16 cellular contexts compared by ENCODE assay signal in the genomic region with DNA sequence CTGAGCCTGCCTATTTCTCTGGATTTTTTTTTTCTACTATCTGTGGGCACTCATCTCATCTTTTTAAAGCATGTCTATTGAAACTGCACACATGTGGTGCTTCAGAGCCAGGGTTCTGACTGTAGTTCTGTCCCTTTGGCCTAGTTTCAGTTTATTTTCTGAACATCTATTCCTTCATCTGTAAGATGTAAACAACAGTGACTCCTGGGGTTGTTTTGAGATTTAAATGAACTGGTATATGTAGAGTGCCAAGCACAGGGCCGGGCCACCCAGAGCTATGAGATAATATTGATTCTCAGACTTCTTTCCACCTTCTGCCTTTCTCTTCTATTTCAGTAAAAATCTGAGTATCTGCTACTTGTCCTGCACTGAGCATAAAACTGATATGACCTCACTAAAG.
DNase-seq lines count a peak whose midpoint lies in the region; ATAC-seq and TF ChIP-seq lines count a peak whose summit lies in the region.
"Had no signal": no experiment of that assay in that cellular context is flagged by ENCODE, and none has a peak within 500 bp of the region (broad histone marks: within the 10 kb centered on the region; RNA-seq: fewer than 3 reads in every experiment).

No MANE protein-coding gene starts in this region.

- peaks cover 28% of the 10 kb centered on the region for H3K4me1 ChIP-seq in GM23338 (ENCODE audit: insufficient read depth)
- H3K4me1 ChIP-seq in KMS-11 (ENCODE audit: low read depth, poor library complexity, severe bottlenecking) = peaks cover 9% of the 10 kb centered on the region
- H3K4me1 ChIP-seq in mesenchymal stem cell (ENCODE audit: control insufficient read depth, insufficient read depth, low read depth, low read length) = peaks cover 3% of the 10 kb centered on the region
- H3K4me1 ChIP-seq: Caco-2 had no signal

- peak; percentile 52 for ATAC-seq in GM23338
- no peak for ATAC-seq in GM21576 (IDR thresholded peaks at IDR 0.05; ENCODE audit: unreplicated experiment)
- ATAC-seq: CD8-positive, alpha-beta T cell had no signal

- H3K27ac ChIP-seq in GM23338 (ENCODE audit: low read depth) (peak overlapping the region; percentile 17; the same call in 1 of the 2 replicates), KMS-11 (0 out of 2 replicates have a peak overlapping the region, but pooled peaks have one; percentile 19), mesenchymal stem cell (ENCODE audit: low read length, poor library complexity, severe bottlenecking) (no peak overlapping the region)
- H3K27ac ChIP-seq: BLaER1 treated with 17β-estradiol and CSF1 and Interleukin-3, amounts not matched to agents 10 nM and 100 nM; C4-2B had no signal

- no peak overlapping the region for H4K8ac ChIP-seq in mesenchymal stem cell (ENCODE audit: low read length)

- H3K4me2 ChIP-seq in GM23338 (0 out of 2 replicates have a peak overlapping the region, but pooled peaks have one; percentile 56), KMS-11 (peak overlapping the region; percentile 10; the same call in 1 of the 2 replicates), mesenchymal stem cell (ENCODE audit: low read length, poor library complexity, severe bottlenecking) (no peak overlapping the region)

- no peaks in the 10 kb centered on the region for H3F3A ChIP-seq in GM23338 (replicated peaks; ENCODE audit: low read depth)

- no peak overlapping the region for H2BK15ac ChIP-seq in mesenchymal stem cell (ENCODE audit: low read depth, poor library complexity, severe bottlenecking)

- H3K4me3 ChIP-seq in GM23338 (no peak overlapping the region), KMS-11 (IDR thresholded peaks at IDR 0.05; ENCODE audit: insufficient read depth, low read depth, low read length) (no peak overlapping the region), mesenchymal stem cell (ENCODE audit: insufficient read depth in 1 of 2, low read depth in 1 of 2, low read length in 2 of 2) (no peak overlapping the region)
- H3K4me3 ChIP-seq: BLaER1 treated with 17β-estradiol and CSF1 and Interleukin-3, amounts not matched to agents 10 nM and 100 nM had no signal

- H3K4ac ChIP-seq in mesenchymal stem cell (ENCODE audit: low read depth in 1 of 2, low read length in 2 of 2) = no peak overlapping the region

- no peak overlapping the region for H2BK5ac ChIP-seq in mesenchymal stem cell (ENCODE audit: low read depth, low read length, poor library complexity, severe bottlenecking)

- no CpG with 5 or more reads among the region's 1 CpG for WGBS in mesenchymal stem cell

- H3K79me2 ChIP-seq in GM23338 (replicated peaks; ENCODE audit: insufficient read depth) (no peaks in the 10 kb centered on the region), KMS-11 (ENCODE audit: insufficient read depth, low read depth) (no peaks in the 10 kb centered on the region)

- CTCF ChIA-PET in Calu3 (lab: Charles Lee) = interaction anchor here (0.7 kb wide), 2 partner anchors 16 to 25 kb away, joined by 3 to 6 read pairs; no protein-coding TSS in a partner anchor

- H3K9me3 ChIP-seq in mesenchymal stem cell (ENCODE audit: control insufficient read depth, low read length) = no peaks in the 10 kb centered on the region
- H3K9me3 ChIP-seq: BLaER1 treated with 17β-estradiol and CSF1 and Interleukin-3, amounts not matched to agents 10 nM and 100 nM; Caco-2 had no signal

- H3K4me3 Mint-ChIP-seq in Calu3 (ENCODE audit: low read depth, unreplicated experiment) = no peak overlapping the region
- no peak overlapping the region for H3K4me3 Mint-ChIP-seq in GM23338
- H3K4me3 Mint-ChIP-seq: B cell; CD4-positive, alpha-beta T cell; CD8-positive, alpha-beta T cell had no signal

- no peaks in the 10 kb centered on the region for H3K27me3 Mint-ChIP-seq in Calu3 (ENCODE audit: unreplicated experiment)
- peaks cover 1% of the 10 kb centered on the region for H3K27me3 Mint-ChIP-seq in GM23338 (ENCODE audit: insufficient read depth, low read depth, poor library complexity)
- H3K27me3 Mint-ChIP-seq: CD4-positive, alpha-beta T cell had no signal

- H3K9me2 ChIP-seq in GM23338 (ENCODE audit: insufficient read depth) = no peaks in the 10 kb centered on the region

- H3K9me3 Mint-ChIP-seq in Calu3 (ENCODE audit: low read depth, unreplicated experiment) (no peaks in the 10 kb centered on the region), GM23338 (no peaks in the 10 kb centered on the region; the same call in 2 of the 3 replicates)
- H3K9me3 Mint-ChIP-seq: CD4-positive, alpha-beta T cell; CD8-positive, alpha-beta T cell had no signal

- H3K14ac ChIP-seq in mesenchymal stem cell (ENCODE audit: low read length in 2 of 2) = no peak overlapping the region

- H3K27ac Mint-ChIP-seq in Calu3 (ENCODE audit: unreplicated experiment) (peak overlapping the region; percentile 24), GM23338 (peak overlapping the region; percentile 86)
- H3K27ac Mint-ChIP-seq: B cell; CD4-positive, alpha-beta T cell; CD8-positive, alpha-beta T cell had no signal

- BruUV-seq in Calu3 (replicated peaks; lab: Mats Ljungman, UMichigan) = no TSS peak

- no peak for TF ChIP-seq CTCF in Calu3 (IDR thresholded peaks at IDR 0.05; ENCODE audit: unreplicated experiment)
- no peak for TF ChIP-seq CTCF in GM23338 (conservative IDR thresholded peaks at IDR 0.05; ENCODE audit: low read depth in 2 of 2)
- no peak for TF ChIP-seq CTCF in KMS-11 (conservative IDR thresholded peaks at IDR 0.05; ENCODE audit: low read depth, low read length)

- H2BK12ac ChIP-seq in mesenchymal stem cell (ENCODE audit: low read length in 2 of 2) = no peak overlapping the region

- H3K36me3 Mint-ChIP-seq in Calu3 (ENCODE audit: insufficient read depth, unreplicated experiment) = peaks cover 21% of the 10 kb centered on the region
- no peaks in the 10 kb centered on the region for H3K36me3 Mint-ChIP-seq in GM23338 (ENCODE audit: low read depth)

- peaks cover 3% of the 10 kb centered on the region for H3K79me1 ChIP-seq in mesenchymal stem cell (replicated peaks; ENCODE audit: low read length, poor library complexity, severe bottlenecking)

- H2AK5ac ChIP-seq in mesenchymal stem cell (ENCODE audit: low read length, severe bottlenecking) = peak overlapping the region; percentile 45

- intact Hi-C loops in Calu3 (cut with micrococcal nuclease; ENCODE audit: unreplicated experiment) = no loop called here

- DNase-seq in Calu3 = no peak
- DNase-seq in GM23338 (ENCODE audit: low spot score) = no peak
- DNase-seq in mesenchymal stem cell = no peak
- DNase-seq in cortex of kidney (lab: John Stamatoyannopoulos, UW) = no peak
- no peak for DNase-seq in cerebellum (ENCODE audit: low spot score)
- no peak for DNase-seq in DMS 273 treated with DMSO at 0.1 percent for 48 hours (lab: John Stamatoyannopoulos, UW)
- DNase-seq: 8988T; Caco-2; CD4-positive, alpha-beta T cell; CD8-positive, alpha-beta T cell; GF-D8 had no signal

- H4K20me1 ChIP-seq in GM23338 (replicated peaks; ENCODE audit: insufficient read depth) (no peaks in the 10 kb centered on the region), KMS-11 (ENCODE audit: insufficient read depth) (no peaks in the 10 kb centered on the region)
- H4K20me1 ChIP-seq: BLaER1 treated with 17β-estradiol and CSF1 and Interleukin-3, amounts not matched to agents 10 nM and 100 nM had no signal

- H2BK120ac ChIP-seq in mesenchymal stem cell (ENCODE audit: low read depth, low read length) = no peak overlapping the region

- H3K18ac ChIP-seq in mesenchymal stem cell (ENCODE audit: low read depth in 1 of 2, low read length in 2 of 2) = no peak overlapping the region

- no peak overlapping the region for H3K23ac ChIP-seq in mesenchymal stem cell (ENCODE audit: low read length in 2 of 2)

- H3K36me3 ChIP-seq in GM23338 (ENCODE audit: insufficient read depth) (no peaks in the 10 kb centered on the region), KMS-11 (ENCODE audit: insufficient read depth) (no peaks in the 10 kb centered on the region), mesenchymal stem cell (ENCODE audit: control insufficient read depth in 1 of 2, insufficient read depth in 2 of 2, low read depth in 1 of 2, low read length in 2 of 2) (peaks cover 0 to 3% of the 10 kb centered on the region in 2 experiments)
- H3K36me3 ChIP-seq: BLaER1 treated with 17β-estradiol and CSF1 and Interleukin-3, amounts not matched to agents 10 nM and 100 nM had no signal

- H2AFZ ChIP-seq in GM23338 (no peak overlapping the region), KMS-11 (ENCODE audit: low read depth) (no peak overlapping the region), mesenchymal stem cell (ENCODE audit: low read depth, low read length) (no peak overlapping the region)

- H3K4me1 Mint-ChIP-seq in Calu3 (ENCODE audit: low read depth, unreplicated experiment) = peaks cover 22% of the 10 kb centered on the region
- H3K4me1 Mint-ChIP-seq in GM23338 = peaks cover 39% of the 10 kb centered on the region

- H3K9ac ChIP-seq in KMS-11 (no peak overlapping the region), mesenchymal stem cell (ENCODE audit: low read length) (peak overlapping the region; percentile 19)
- H3K9ac ChIP-seq: BLaER1 treated with 17β-estradiol and CSF1 and Interleukin-3, amounts not matched to agents 10 nM and 100 nM had no signal

- H4K91ac ChIP-seq in mesenchymal stem cell (ENCODE audit: low read length) = no peak overlapping the region

- H3K27me3 ChIP-seq in GM23338 (ENCODE audit: insufficient read depth) (no peaks in the 10 kb centered on the region), KMS-11 (ENCODE audit: insufficient read depth, low read depth) (no peaks in the 10 kb centered on the region), mesenchymal stem cell (ENCODE audit: control insufficient read depth in 1 of 2, insufficient read depth in 1 of 2, low read length in 2 of 2) (no peaks in the 10 kb centered on the region)
- H3K27me3 ChIP-seq: BLaER1 treated with 17β-estradiol and CSF1 and Interleukin-3, amounts not matched to agents 10 nM and 100 nM had no signal
